Comparison of ENCODE assay signal across 9 cellular contexts in genomic region chr19:58277748-58278147, GRCh38. TPM values are rescaled to one million over a fixed set of nuclear protein-coding genes. Genes with fewer than 3 reads are reported as not detected.
DNase-seq lines count a peak whose midpoint lies in the region; ATAC-seq, FAIRE-seq and TF ChIP-seq lines count a peak whose summit lies in the region.
"Had no signal": no experiment of that assay in that cellular context is flagged by ENCODE, and none has a peak within 500 bp of the region (broad histone marks: within the 10 kb centered on the region; RNA-seq: fewer than 3 reads in every experiment).

No MANE protein-coding gene starts in this region.

- no peaks in the 10 kb centered on the region for H3K27me3 Mint-ChIP-seq in activated T-cell treated with anti-CD3 and anti-CD28 coated beads, Interleukin-2, amount 50 U/mL, for 72 hours (ENCODE audit: low read depth)

- in situ Hi-C loops in astrocyte of the spinal cord (cut with HindIII; ENCODE audit: low sequenced_read_pairs): no loop called here
- in situ Hi-C loops in HepG2 (cut with HindIII; ENCODE audit: extremely low pct_ligation_motif_present, low pct_unique_long_range_greater_than_20kb): no loop called here

- peaks cover 41% of the 10 kb centered on the region for H3K79me2 ChIP-seq in HepG2 (ENCODE audit: insufficient read depth, low read length)

- no peaks in the 10 kb centered on the region; a peak in 1 of 5 replicates for H3K27me3 ChIP-seq in HepG2 (ENCODE audit: control insufficient read depth in 1 of 2, insufficient read depth in 2 of 2, low read length in 2 of 2)
- H3K27me3 ChIP-seq in tibial artery: no peaks in the 10 kb centered on the region

- peak overlapping the region; percentile 84 for H3K4me2 ChIP-seq in HepG2 (ENCODE audit: low read depth, low read length)

- TF ChIP-seq POLR2A in HepG2 (IDR thresholded peaks at IDR 0.05; ENCODE audit: insufficient read depth in 1 of 2, low read depth in 2 of 2, low read length in 2 of 2): no peak

- H3K9ac ChIP-seq in HepG2 (ENCODE audit: insufficient read depth, low read depth, low read length): peak overlapping the region; percentile 89

- FAIRE-seq in HepG2 (lab: Jason Lieb, UNC): peak; percentile 32

- H4K20me1 ChIP-seq in HepG2 (ENCODE audit: insufficient read depth, low read length): no peaks in the 10 kb centered on the region

- H3K4me1 ChIP-seq in HepG2 (ENCODE audit: insufficient read depth, low read length): peaks cover 37% of the 10 kb centered on the region
- peaks cover 0 to 29% (median 8%) of the 10 kb centered on the region in 4 donors for H3K4me1 ChIP-seq in tibial artery

- TF ChIP-seq CTCF in astrocyte of the spinal cord (IDR thresholded peaks at IDR 0.05; ENCODE audit: low read depth, low read length): no peak
- TF ChIP-seq CTCF in HepG2 (CRISPR knock-in tag; IDR thresholded peaks at IDR 0.05): no peak
- TF ChIP-seq CTCF in tibial artery (IDR thresholded peaks at IDR 0.05): no peak

- POLR2A ChIA-PET in HepG2 (lab: Yijun Ruan, JAX): interaction anchor here (0.8 to 1.7 kb wide), 9 partner anchors 10 to 276 kb away, joined by 3 to 15 read pairs (median 7); partner anchors contain the start of genes ERVK3-1, ZNF274, ZNF497 and ZNF544

- peak overlapping the region; percentile 97 for H3K4me3 ChIP-seq in astrocyte of the spinal cord (ENCODE audit: low read depth, low read length)
- H3K4me3 ChIP-seq in HepG2 (replicated peaks in 1 of 3; ENCODE audit: insufficient read depth in 1 of 3, low read depth in 2 of 3, low read length in 3 of 3): peak overlapping the region; percentile 81 to 96 (median 94)
- peak overlapping the region; percentile 77 to 95 for H3K4me3 ChIP-seq in tibial artery

- no peak for ATAC-seq in activated T-cell treated with anti-CD3 and anti-CD28 coated beads, Interleukin-2, amount 50 U/mL, for 72 hours (replicated peaks in 1 of 2)
- ATAC-seq in HepG2 (no peak), HG02870 (IDR thresholded peaks at IDR 0.05; ENCODE audit: unreplicated experiment) (no peak), GM19455 (IDR thresholded peaks at IDR 0.05; ENCODE audit: unreplicated experiment) (no peak), GM21381 (IDR thresholded peaks at IDR 0.05; ENCODE audit: unreplicated experiment) (no peak)

- H3K4me3 Mint-ChIP-seq in activated T-cell treated with anti-CD3 and anti-CD28 coated beads, Interleukin-2, amount 50 U/mL, for 72 hours: peak overlapping the region; percentile 72 to 96

- H3K36me3 Mint-ChIP-seq in activated T-cell treated with anti-CD3 and anti-CD28 coated beads, Interleukin-2, amount 50 U/mL, for 72 hours (ENCODE audit: insufficient read depth in 2 of 2): peaks cover 20 to 48% of the 10 kb centered on the region in 2 donors

- peaks cover 5% of the 10 kb centered on the region in 2 donors for H3K9me3 Mint-ChIP-seq in activated T-cell treated with anti-CD3 and anti-CD28 coated beads, Interleukin-2, amount 50 U/mL, for 72 hours

- intact Hi-C loops in HepG2 (cut with micrococcal nuclease; ENCODE audit: unreplicated experiment) (loop anchor here (1.0 kb wide), 2 partner anchors 28 to 94 kb away; partner anchors contain the start of genes ERVK3-1 and ZNF274), tibial artery (cut with DNase I; ENCODE audit: low total_unique reads) (loop anchor here (2.0 to 10.0 kb wide), 2 partner anchors 27 to 93 kb away; partner anchors contain the start of genes ERVK3-1 and ZNF274)

- CTCF ChIA-PET in HepG2 (lab: Yijun Ruan, JAX; ENCODE audit: low intra/inter-chr PET ratio, low total read pairs): no interaction called here

- peaks cover 33% of the 10 kb centered on the region for H3K4me1 Mint-ChIP-seq in activated T-cell treated with anti-CD3 and anti-CD28 coated beads, Interleukin-2, amount 50 U/mL, for 72 hours (ENCODE audit: low read depth)

- H2AFZ ChIP-seq in HepG2 (ENCODE audit: low read length): no peak overlapping the region

- peak overlapping the region; percentile 85 for H3K27ac ChIP-seq in HepG2 (ENCODE audit: extremely low read length, insufficient read depth, low read length)
- peak overlapping the region; percentile 86 to 90 for H3K27ac ChIP-seq in tibial artery

- peak overlapping the region; percentile 70 for H3K27ac Mint-ChIP-seq in activated T-cell treated with anti-CD3 and anti-CD28 coated beads, Interleukin-2, amount 50 U/mL, for 72 hours

- TSS peak; percentile 79 for BruUV-seq in HepG2 (replicated peaks; lab: Mats Ljungman, UMichigan)

- TF ChIP-seq EP300 in HepG2 (IDR thresholded peaks at IDR 0.05; ENCODE audit: low read depth in 2 of 2, low read length in 2 of 2) (no peak), HepG2 (CRISPR knock-in tag; IDR thresholded peaks at IDR 0.05; ENCODE audit: borderline replicate concordance) (no peak)

- no peak for TF ChIP-seq RAD21 in HepG2 (CRISPR knock-in tag; IDR thresholded peaks at IDR 0.05)

- H3K9me3 ChIP-seq in HepG2 (ENCODE audit: low read length) (no peaks in the 10 kb centered on the region; the same call in 1 of the 2 replicates), tibial artery (peaks cover 5 to 49% (median 30%) of the 10 kb centered on the region in 3 donors)

- H3K36me3 ChIP-seq in HepG2 (replicated peaks in 1 of 2; ENCODE audit: control insufficient read depth in 1 of 2, insufficient read depth in 2 of 2, low read length in 2 of 2): peaks cover 4 to 7% of the 10 kb centered on the region in 2 experiments; a peak in 4 of 5 replicates
- H3K36me3 ChIP-seq in tibial artery: peaks cover 30 to 53% (median 43%) of the 10 kb centered on the region in 3 donors

- 93% methylated on average over 13 of the region's 13 CpGs for WGBS in HepG2 (ENCODE audit: low lambda C conversion rate)

- no peak for DNase-seq in activated T-cell treated with anti-CD3 and anti-CD28 coated beads, Interleukin-2, amount 50 U/mL, for 72 hours
- no peak for DNase-seq in activated T-cell treated with anti-CD3 and anti-CD28 coated beads, Interleukin-2, amount 50 U/mL, for 48 hours
- DNase-seq in astrocyte of the spinal cord (ENCODE audit: low read depth, low spot score) (no peak), HepG2 (ENCODE audit: low spot score) (no peak), tibial artery (no peak)
- DNase-seq: NCI-H1105 had no signal

RNA-seq across cellular contexts. Expression of gene ZNF8, which starts 1.0 kb away (rescaled TPM):
- 1 to 10 TPM; 5.6 to 6.9 TPM for total RNA-seq in activated T-cell treated with anti-CD3 and anti-CD28 coated beads, Interleukin-2, amount 50 U/mL, for 72 hours
- 3.3 and 3.7 TPM in 2 replicates for total RNA-seq in HepG2 (2016; rRNA removed; fragmentation: Illumina TruSeq; extraction: Trizol)
- 0.71 and 0.79 TPM in 2 replicates for total RNA-seq in HepG2 (2016; cell fraction: cytosol; rRNA removed; fragmentation: Illumina TruSeq; extraction: Trizol; ENCODE audit: low read depth)
- 3.4 TPM in 2 replicates for total RNA-seq in HepG2 (2016; cell fraction: insoluble cytoplasmic fraction; rRNA removed; fragmentation: Illumina TruSeq; extraction: Trizol)
- 2.0 and 2.4 TPM in 2 replicates for total RNA-seq in HepG2 (2016; cell fraction: membrane; rRNA removed; fragmentation: Illumina TruSeq; extraction: Trizol)
- 3.9 and 4.3 TPM in 2 replicates for total RNA-seq in HepG2 (2016; cell fraction: nucleus; rRNA removed; fragmentation: Illumina TruSeq; extraction: Trizol)
- 3.0 and 3.1 TPM in 2 replicates for polyA plus RNA-seq in HepG2 (2011; rRNA removed)
- 1.5 and 1.8 TPM in 2 replicates for polyA plus RNA-seq in HepG2 (2011; cell fraction: cytosol; rRNA removed)
- polyA plus RNA-seq in HepG2 (2011; cell fraction: nucleus; rRNA removed): 6.2 and 6.6 TPM in 2 replicates
- polyA plus RNA-seq in HepG2 (2012): 1.3 and 1.6 TPM in 2 replicates
- 0.17 and 0.19 TPM in 2 replicates for polyA plus RNA-seq in HepG2 (2016; cell fraction: cytosol; fragmentation: Illumina TruSeq; extraction: Trizol; ENCODE audit: low read depth)
- polyA plus RNA-seq in HepG2 (2016; cell fraction: insoluble cytoplasmic fraction; fragmentation: Illumina TruSeq; extraction: Trizol; ENCODE audit: low read depth): 1.3 and 1.5 TPM in 2 replicates
- polyA plus RNA-seq in HepG2 (2016; cell fraction: membrane; fragmentation: Illumina TruSeq; extraction: Trizol; ENCODE audit: low read depth): 0.41 and 0.56 TPM in 2 replicates
- 5.9 and 6.4 TPM in 2 replicates for polyA plus RNA-seq in HepG2 (2016; cell fraction: nucleus; fragmentation: Illumina TruSeq; extraction: Trizol; ENCODE audit: insufficient read depth, low read depth)
- 8.3 and 10.4 TPM in 2 replicates for polyA minus RNA-seq in HepG2 (2011; rRNA and poly(A)+ RNA removed; ENCODE audit: low replicate concordance)
- 4.0 and 4.8 TPM in 2 replicates for polyA minus RNA-seq in HepG2 (2011; cell fraction: cytosol; rRNA and poly(A)+ RNA removed)
- polyA minus RNA-seq in HepG2 (2011; cell fraction: nucleus; rRNA and poly(A)+ RNA removed): 6.6 and 6.8 TPM in 2 replicates

RNA-seq across cellular contexts. Expression of gene ERVK3-1, which starts 27.4 kb away (rescaled TPM):
- 10 to 100 TPM; 70.8 to 73.5 TPM for total RNA-seq in activated T-cell treated with anti-CD3 and anti-CD28 coated beads, Interleukin-2, amount 50 U/mL, for 72 hours
- total RNA-seq in HepG2 (2016; rRNA removed; fragmentation: Illumina TruSeq; extraction: Trizol): 38.7 and 39.5 TPM in 2 replicates
- total RNA-seq in HepG2 (2016; cell fraction: cytosol; rRNA removed; fragmentation: Illumina TruSeq; extraction: Trizol; ENCODE audit: low read depth): 10.6 and 10.8 TPM in 2 replicates
- 41.5 and 44.3 TPM in 2 replicates for total RNA-seq in HepG2 (2016; cell fraction: insoluble cytoplasmic fraction; rRNA removed; fragmentation: Illumina TruSeq; extraction: Trizol)
- total RNA-seq in HepG2 (2016; cell fraction: membrane; rRNA removed; fragmentation: Illumina TruSeq; extraction: Trizol): 15.6 and 18.0 TPM in 2 replicates
- total RNA-seq in HepG2 (2016; cell fraction: nucleus; rRNA removed; fragmentation: Illumina TruSeq; extraction: Trizol): 51.9 and 53.4 TPM in 2 replicates
- polyA plus RNA-seq in HepG2 (2011; rRNA removed): 28.5 and 31.5 TPM in 2 replicates
- 15.3 and 19.4 TPM in 2 replicates for polyA plus RNA-seq in HepG2 (2011; cell fraction: cytosol; rRNA removed)
- polyA plus RNA-seq in HepG2 (2011; cell fraction: nucleus; rRNA removed): 62.5 and 78.5 TPM in 2 replicates
- polyA plus RNA-seq in HepG2 (2012): 27.8 and 28.4 TPM in 2 replicates
- 7.8 and 11.0 TPM in 2 replicates for polyA plus RNA-seq in HepG2 (2016; cell fraction: cytosol; fragmentation: Illumina TruSeq; extraction: Trizol; ENCODE audit: low read depth)
- polyA plus RNA-seq in HepG2 (2016; cell fraction: insoluble cytoplasmic fraction; fragmentation: Illumina TruSeq; extraction: Trizol; ENCODE audit: low read depth): 45.4 and 56.5 TPM in 2 replicates
- polyA plus RNA-seq in HepG2 (2016; cell fraction: membrane; fragmentation: Illumina TruSeq; extraction: Trizol; ENCODE audit: low read depth): 14.2 and 16.8 TPM in 2 replicates
- polyA plus RNA-seq in HepG2 (2016; cell fraction: nucleus; fragmentation: Illumina TruSeq; extraction: Trizol; ENCODE audit: insufficient read depth, low read depth): 103 and 124 TPM in 2 replicates
- polyA minus RNA-seq in HepG2 (2011; rRNA and poly(A)+ RNA removed; ENCODE audit: low replicate concordance): 14.6 and 39.2 TPM in 2 replicates
- 2.7 and 5.5 TPM in 2 replicates for polyA minus RNA-seq in HepG2 (2011; cell fraction: cytosol; rRNA and poly(A)+ RNA removed)
- polyA minus RNA-seq in HepG2 (2011; cell fraction: nucleus; rRNA and poly(A)+ RNA removed): 73.4 and 89.9 TPM in 2 replicates

RNA-seq across cellular contexts. Expression of gene ZNF544, which starts 49.0 kb away (rescaled TPM):
- total RNA-seq in activated T-cell treated with anti-CD3 and anti-CD28 coated beads, Interleukin-2, amount 50 U/mL, for 72 hours: 10 to 100 TPM; 38.6 to 46.6 TPM
- total RNA-seq in HepG2 (2016; rRNA removed; fragmentation: Illumina TruSeq; extraction: Trizol): 15.6 and 17.0 TPM in 2 replicates
- 9.2 and 13.6 TPM in 2 replicates for total RNA-seq in HepG2 (2016; cell fraction: cytosol; rRNA removed; fragmentation: Illumina TruSeq; extraction: Trizol; ENCODE audit: low read depth)
- total RNA-seq in HepG2 (2016; cell fraction: insoluble cytoplasmic fraction; rRNA removed; fragmentation: Illumina TruSeq; extraction: Trizol): 17.3 and 19.7 TPM in 2 replicates
- total RNA-seq in HepG2 (2016; cell fraction: membrane; rRNA removed; fragmentation: Illumina TruSeq; extraction: Trizol): 21.1 and 22.3 TPM in 2 replicates
- 13.5 and 14.8 TPM in 2 replicates for total RNA-seq in HepG2 (2016; cell fraction: nucleus; rRNA removed; fragmentation: Illumina TruSeq; extraction: Trizol)
- 13.1 and 14.7 TPM in 2 replicates for polyA plus RNA-seq in HepG2 (2011; rRNA removed)
- 13.6 and 13.7 TPM in 2 replicates for polyA plus RNA-seq in HepG2 (2011; cell fraction: cytosol; rRNA removed)
- 12.5 and 16.5 TPM in 2 replicates for polyA plus RNA-seq in HepG2 (2011; cell fraction: nucleus; rRNA removed)
- polyA plus RNA-seq in HepG2 (2012): 7.2 and 8.7 TPM in 2 replicates
- 10.1 and 14.1 TPM in 2 replicates for polyA plus RNA-seq in HepG2 (2016; cell fraction: cytosol; fragmentation: Illumina TruSeq; extraction: Trizol; ENCODE audit: low read depth)
- polyA plus RNA-seq in HepG2 (2016; cell fraction: insoluble cytoplasmic fraction; fragmentation: Illumina TruSeq; extraction: Trizol; ENCODE audit: low read depth): 15.7 and 16.9 TPM in 2 replicates
- 9.4 and 15.6 TPM in 2 replicates for polyA plus RNA-seq in HepG2 (2016; cell fraction: membrane; fragmentation: Illumina TruSeq; extraction: Trizol; ENCODE audit: low read depth)
- 11.7 and 14.4 TPM in 2 replicates for polyA plus RNA-seq in HepG2 (2016; cell fraction: nucleus; fragmentation: Illumina TruSeq; extraction: Trizol; ENCODE audit: insufficient read depth, low read depth)
- 15.6 and 69.8 TPM in 2 replicates for polyA minus RNA-seq in HepG2 (2011; rRNA and poly(A)+ RNA removed; ENCODE audit: low replicate concordance)
- polyA minus RNA-seq in HepG2 (2011; cell fraction: cytosol; rRNA and poly(A)+ RNA removed): 7.8 and 10.6 TPM in 2 replicates
- polyA minus RNA-seq in HepG2 (2011; cell fraction: nucleus; rRNA and poly(A)+ RNA removed): 28.8 and 29.2 TPM in 2 replicates

RNA-seq across cellular contexts. Expression of gene ZSCAN22, which starts 49.0 kb away (rescaled TPM):
- total RNA-seq in activated T-cell treated with anti-CD3 and anti-CD28 coated beads, Interleukin-2, amount 50 U/mL, for 72 hours: 1 to 10 TPM; 4.0 to 5.0 TPM
- 2.5 and 3.1 TPM in 2 replicates for total RNA-seq in HepG2 (2016; rRNA removed; fragmentation: Illumina TruSeq; extraction: Trizol)
- total RNA-seq in HepG2 (2016; cell fraction: cytosol; rRNA removed; fragmentation: Illumina TruSeq; extraction: Trizol; ENCODE audit: low read depth): 0.30 and 0.44 TPM in 2 replicates
- total RNA-seq in HepG2 (2016; cell fraction: insoluble cytoplasmic fraction; rRNA removed; fragmentation: Illumina TruSeq; extraction: Trizol): 2.2 and 3.2 TPM in 2 replicates
- 1.3 TPM in 2 replicates for total RNA-seq in HepG2 (2016; cell fraction: membrane; rRNA removed; fragmentation: Illumina TruSeq; extraction: Trizol)
- total RNA-seq in HepG2 (2016; cell fraction: nucleus; rRNA removed; fragmentation: Illumina TruSeq; extraction: Trizol): 1.8 and 2.3 TPM in 2 replicates
- polyA plus RNA-seq in HepG2 (2011; rRNA removed): 3.5 and 3.6 TPM in 2 replicates
- 2.1 and 2.5 TPM in 2 replicates for polyA plus RNA-seq in HepG2 (2011; cell fraction: cytosol; rRNA removed)
- polyA plus RNA-seq in HepG2 (2011; cell fraction: nucleus; rRNA removed): 2.6 and 2.7 TPM in 2 replicates
- 0.98 and 1.5 TPM in 2 replicates for polyA plus RNA-seq in HepG2 (2012)
- 0.28 and 0.33 TPM in 2 replicates for polyA plus RNA-seq in HepG2 (2016; cell fraction: cytosol; fragmentation: Illumina TruSeq; extraction: Trizol; ENCODE audit: low read depth)
- polyA plus RNA-seq in HepG2 (2016; cell fraction: insoluble cytoplasmic fraction; fragmentation: Illumina TruSeq; extraction: Trizol; ENCODE audit: low read depth): 1.6 and 1.9 TPM in 2 replicates
- polyA plus RNA-seq in HepG2 (2016; cell fraction: membrane; fragmentation: Illumina TruSeq; extraction: Trizol; ENCODE audit: low read depth): 0.57 and 0.63 TPM in 2 replicates
- 2.4 and 3.1 TPM in 2 replicates for polyA plus RNA-seq in HepG2 (2016; cell fraction: nucleus; fragmentation: Illumina TruSeq; extraction: Trizol; ENCODE audit: insufficient read depth, low read depth)
- polyA minus RNA-seq in HepG2 (2011; rRNA and poly(A)+ RNA removed; ENCODE audit: low replicate concordance): 10.3 and 17.6 TPM in 2 replicates
- polyA minus RNA-seq in HepG2 (2011; cell fraction: cytosol; rRNA and poly(A)+ RNA removed): 1.9 and 2.6 TPM in 2 replicates
- polyA minus RNA-seq in HepG2 (2011; cell fraction: nucleus; rRNA and poly(A)+ RNA removed): 4.1 and 4.6 TPM in 2 replicates
